Comparison of ENCODE assay signal across 1 cellular context in genomic region chr1:153598309-153599172, GRCh38.
TF ChIP-seq lines count a peak whose summit lies in the region.

No MANE protein-coding gene starts in this region.

TF ChIP-seq in HepG2, 621 proteins besides CTCF, POLR2A, EP300 and RAD21:
- no peak for TF ChIP-seq ZC3H13 (CRISPR knock-in tag; IDR thresholded peaks at IDR 0.05)
- TF ChIP-seq NFRKB (IDR thresholded peaks at IDR 0.05): no peak
- no peak for TF ChIP-seq STAG1 (CRISPR knock-in tag; IDR thresholded peaks at IDR 0.05)
- TF ChIP-seq SIN3B (IDR thresholded peaks at IDR 0.05; ENCODE audit: low read length): no peak
- no peak for TF ChIP-seq ZNF414 (CRISPR knock-in tag; IDR thresholded peaks at IDR 0.05)
- TF ChIP-seq SMAD9 (CRISPR knock-in tag; IDR thresholded peaks at IDR 0.05): no peak
